2 cellular contexts compared by ENCODE assay signal in genomic region chr14:74786916-74787315, GRCh38.
TF ChIP-seq lines count a peak whose summit lies in the region.

No MANE protein-coding gene starts in this region.

TF ChIP-seq in SK-N-SH treated with all-trans-retinoic acid at 6 μM for 48 hours, 23 proteins besides CTCF, POLR2A, EP300 and RAD21 (continued from another document):
- no peak for TF ChIP-seq SNAI2 (CRISPR knock-in tag; IDR thresholded peaks at IDR 0.05)
- TF ChIP-seq TSHZ2 (CRISPR knock-in tag; IDR thresholded peaks at IDR 0.05) = no peak
- no peak for TF ChIP-seq POU6F1 (CRISPR knock-in tag; IDR thresholded peaks at IDR 0.05; ENCODE audit: borderline replicate concordance, low read depth)
- no peak for TF ChIP-seq ZFP30 (CRISPR knock-in tag; IDR thresholded peaks at IDR 0.05)

TF ChIP-seq in GM23338, 12 proteins besides CTCF, POLR2A, EP300 and RAD21:
- TF ChIP-seq REST (IDR thresholded peaks at IDR 0.05; ENCODE audit: unreplicated experiment) = no peak
- TF ChIP-seq POLR2AphosphoS5 (IDR thresholded peaks at IDR 0.05; ENCODE audit: low read depth) = no peak
- TF ChIP-seq EZH2phosphoT487 (IDR thresholded peaks at IDR 0.05; ENCODE audit: unreplicated experiment) = no peak
- no peak for TF ChIP-seq EZH2 (IDR thresholded peaks at IDR 0.05; ENCODE audit: low read depth, unreplicated experiment)
- TF ChIP-seq JUNB (IDR thresholded peaks at IDR 0.05; ENCODE audit: unreplicated experiment) = no peak
- no peak for TF ChIP-seq ZNF462 (CRISPR knock-in tag; IDR thresholded peaks at IDR 0.05)
- TF ChIP-seq CREB1 (CRISPR knock-in tag; IDR thresholded peaks at IDR 0.05; ENCODE audit: low read depth) = no peak
- TF ChIP-seq ZNF114 (CRISPR knock-in tag; IDR thresholded peaks at IDR 0.05) = no peak
- TF ChIP-seq STAT1 (IDR thresholded peaks at IDR 0.05; ENCODE audit: unreplicated experiment) = no peak
- no peak for TF ChIP-seq ZNF331 (CRISPR knock-in tag; IDR thresholded peaks at IDR 0.05; ENCODE audit: low read depth)
- no peak for TF ChIP-seq NANOG (IDR thresholded peaks at IDR 0.05; ENCODE audit: borderline replicate concordance)
- no peak for TF ChIP-seq ETS1 (IDR thresholded peaks at IDR 0.05)
